24 cellular contexts compared by ENCODE assay signal in genomic region chr2:73301636-73302035, GRCh38. TPM values are rescaled to one million over a fixed set of nuclear protein-coding genes. Genes with fewer than 3 reads are reported as not detected.
DNase-seq lines count a peak whose midpoint lies in the region; ATAC-seq, FAIRE-seq and TF ChIP-seq lines count a peak whose summit lies in the region.
"Had no signal": no experiment of that assay in that cellular context is flagged by ENCODE, and none has a peak within 500 bp of the region (broad histone marks: within the 10 kb centered on the region; RNA-seq: fewer than 3 reads in every experiment).

No MANE protein-coding gene starts in this region.

- no peak for FAIRE-seq in bronchial epithelial cell (lab: Jason Lieb, UNC)
- FAIRE-seq: A549, D721Med, GM12878, H1 had no signal

- H3K4me3 ChIP-seq in bronchial epithelial cell (ENCODE audit: low read depth, low read length), result no peak overlapping the region
- H3K4me3 ChIP-seq: A549; BLaER1 treated with 17β-estradiol and CSF1 and Interleukin-3, amounts not matched to agents 10 nM and 100 nM; GM12878 had no signal

- no peak for ATAC-seq in activated naive CD4-positive, alpha-beta T cell treated with anti-CD3 and anti-CD28 coated beads, Interleukin-2, amount 50 U/mL, for 72 hours
- ATAC-seq: A549, GM12878 had no signal

- no peaks in the 10 kb centered on the region for H3K36me3 Mint-ChIP-seq in activated naive CD4-positive, alpha-beta T cell treated with anti-CD3 and anti-CD28 coated beads, Interleukin-2, amount 50 U/mL, for 72 hours
- H3K36me3 Mint-ChIP-seq: CD14-positive monocyte; CD4-positive, alpha-beta memory T cell had no signal

- TF ChIP-seq CTCF in bronchial epithelial cell (IDR thresholded peaks at IDR 0.05; ENCODE audit: insufficient read depth, low read length, severe bottlenecking), result no peak

- H3K27ac Mint-ChIP-seq in activated naive CD4-positive, alpha-beta T cell treated with anti-CD3 and anti-CD28 coated beads, Interleukin-2, amount 50 U/mL, for 72 hours, result no peak overlapping the region
- H3K27ac Mint-ChIP-seq: CD4-positive, alpha-beta memory T cell had no signal

- H3K36me3 ChIP-seq in bronchial epithelial cell (ENCODE audit: control insufficient read depth, insufficient read depth, low read length), result no peaks in the 10 kb centered on the region
- H3K36me3 ChIP-seq: BE2C; BLaER1 treated with 17β-estradiol and CSF1 and Interleukin-3, amounts not matched to agents 10 nM and 100 nM had no signal

- H3K27me3 ChIP-seq in bronchial epithelial cell (ENCODE audit: control insufficient read depth, insufficient read depth, low read length), result peaks cover 2% of the 10 kb centered on the region
- H3K27me3 ChIP-seq: BE2C had no signal

- DNase-seq in COLO829 (ENCODE audit: low spot score), result peak; percentile 28
- peak; percentile 6 for DNase-seq in RKO (ENCODE audit: low spot score)
- peak; percentile 82 for DNase-seq in bronchial epithelial cell (ENCODE audit: low read depth)
- DNase-seq in renal cortical epithelial cell (ENCODE audit: low read depth), result peak; percentile 21
- DNase-seq in activated naive CD4-positive, alpha-beta T cell treated with anti-CD3 and anti-CD28 coated beads, Interleukin-2, amount 50 U/mL, for 72 hours (ENCODE audit: low spot score in 2 of 2), result no peak
- DNase-seq in NCI-H345 treated with DMSO at 0.1 percent for 48 hours (lab: John Stamatoyannopoulos, UW; ENCODE audit: unreplicated experiment), result no peak
- DNase-seq in GM19238 (ENCODE audit: insufficient read length, low spot score), result no peak
- DNase-seq: 8988T; ACHN; AML-193; BE2C; CD4-positive, alpha-beta memory T cell; DMS 273 treated with DMSO at 0.1 percent for 48 hours; DMS79; EL; GDM1; H7; HCEC 1CT had no signal

- H3K9me3 Mint-ChIP-seq in activated naive CD4-positive, alpha-beta T cell treated with anti-CD3 and anti-CD28 coated beads, Interleukin-2, amount 50 U/mL, for 72 hours, result no peaks in the 10 kb centered on the region
- H3K9me3 Mint-ChIP-seq: CD4-positive, alpha-beta memory T cell had no signal

RNA-seq across cellular contexts. Expression of gene EGR4, which starts 8.3 kb away (rescaled TPM):
- not detected in 2 replicates for total RNA-seq in bronchial epithelial cell
- not detected in 2 replicates for total RNA-seq in renal cortical epithelial cell
- total RNA-seq in activated naive CD4-positive, alpha-beta T cell treated with anti-CD3 and anti-CD28 coated beads, Interleukin-2, amount 50 U/mL, for 72 hours, result under 1 TPM in 1 of 2 donors, not detected in 1; 0.33 TPM
- total RNA-seq: CD4-positive, alpha-beta memory T cell; GM12878; H7 had no signal

RNA-seq across cellular contexts. Expression of gene FBXO41, which starts 17.4 kb away (rescaled TPM):
- 1.6 and 1.8 TPM in 2 replicates for total RNA-seq in bronchial epithelial cell
- 3.6 and 6.3 TPM in 2 replicates for total RNA-seq in renal cortical epithelial cell
- total RNA-seq in activated naive CD4-positive, alpha-beta T cell treated with anti-CD3 and anti-CD28 coated beads, Interleukin-2, amount 50 U/mL, for 72 hours, result 10 to 100 TPM; 16.0 to 41.5 TPM

Comparison
In these comparisons a context has a peak if more than half of its experiments do, and no peak if none do; other contexts are left out.
1. DNase-seq: peak in COLO829 (single experiment), RKO (single experiment), bronchial epithelial cell (single experiment) and renal cortical epithelial cell (single experiment); none in activated naive CD4-positive, alpha-beta T cell treated with anti-CD3 and anti-CD28 coated beads, Interleukin-2, amount 50 U/mL, for 72 hours (0 of 2), NCI-H345 treated with DMSO at 0.1 percent for 48 hours (single experiment) and GM19238 (single experiment).